Comparison of ENCODE assay signal across 8 cellular contexts in the genomic region with DNA sequence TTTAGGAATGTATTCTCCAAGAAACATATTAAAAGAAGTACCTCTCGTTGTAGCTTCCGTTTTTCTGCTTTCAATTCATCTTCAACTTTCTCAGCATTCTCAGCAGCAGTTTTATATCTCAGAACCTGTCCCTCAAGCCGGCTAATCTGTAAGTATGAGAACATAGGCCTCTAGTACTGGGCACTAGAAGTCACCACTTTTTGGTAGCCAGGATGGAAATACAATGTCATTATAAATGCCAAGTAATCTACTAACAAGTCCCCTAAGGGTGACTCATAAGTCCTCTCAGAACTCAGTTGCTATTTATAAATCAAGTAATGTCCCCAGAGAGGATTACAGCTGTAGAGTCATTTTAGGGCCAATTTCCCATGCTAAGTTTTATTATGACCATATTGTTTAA.
DNase-seq lines count a peak whose midpoint lies in the region; ATAC-seq and TF ChIP-seq lines count a peak whose summit lies in the region.

No MANE protein-coding gene starts in this region.

- H3K9ac ChIP-seq in PC-3 (ENCODE audit: low read length), result no peak overlapping the region

- H3K4me1 ChIP-seq in PC-3 (ENCODE audit: insufficient read depth, low read length) (peaks cover 29% of the 10 kb centered on the region), heart right ventricle (peaks cover 21 to 70% (median 50%) of the 10 kb centered on the region in 9 donors), transverse colon (peaks cover 18 to 32% (median 23%) of the 10 kb centered on the region in 4 donors)

- WGBS in heart right ventricle, 2 donors, result 5 to 9% methylated on average over 3 of the region's 3 CpGs
- 46 to 50% methylated on average over 3 of the region's 3 CpGs for WGBS in transverse colon (ENCODE audit: low coverage in 1 of 2), 2 donors

- POLR2A ChIA-PET in PC-3 (lab: Charles Lee; ENCODE audit: unreplicated experiment), result no interaction called here

- no peak overlapping the region for H2AFZ ChIP-seq in PC-3 (ENCODE audit: low read length)

- H3K9me3 ChIP-seq in PC-3 (ENCODE audit: low read length) (no peaks in the 10 kb centered on the region), heart right ventricle (no peaks in the 10 kb centered on the region), transverse colon (no peaks in the 10 kb centered on the region)

- H3F3A ChIP-seq in PC-3 (ENCODE audit: low read length, unreplicated experiment), result peaks cover 8% of the 10 kb centered on the region

- no peak for TF ChIP-seq CTCF in PC-3 (conservative IDR thresholded peaks at IDR 0.05; ENCODE audit: low read depth, low read length)
- TF ChIP-seq CTCF in heart right ventricle (IDR thresholded peaks at IDR 0.05), result no peak
- TF ChIP-seq CTCF in transverse colon (IDR thresholded peaks at IDR 0.05), result no peak

- no TSS peak for BruUV-seq in PC-3 (replicated peaks; lab: Mats Ljungman, UMichigan)

- no peak overlapping the region for H3K4me3 ChIP-seq in PC-3 (ENCODE audit: low read length)
- peak overlapping the region in 3 of 10 donors; percentile 4 to 16 (median 11) for H3K4me3 ChIP-seq in heart right ventricle
- no peak overlapping the region for H3K4me3 ChIP-seq in transverse colon

- in situ Hi-C loops in transverse colon (cut with MboI; ENCODE audit: low pct_ligation_motif_present in 1 of 4, low pct_unique_long_range_greater_than_20kb in 1 of 4, low sequenced_read_pairs in 3 of 4), result no loop called here

- peak; percentile 30 for DNase-seq in DMS 273 (lab: John Stamatoyannopoulos, UW; ENCODE audit: unreplicated experiment)
- DNase-seq in DMS 273 treated with DMSO at 0.1 percent for 48 hours (lab: John Stamatoyannopoulos, UW), result no peak
- peak; percentile 63 for DNase-seq in PC-3
- DNase-seq in heart right ventricle, result peak in 1 of 2 donors; percentile 42
- DNase-seq in transverse colon, result no peak
- DNase-seq in NCI-H2227 (lab: John Stamatoyannopoulos, UW; ENCODE audit: unreplicated experiment), result no peak
- no peak for DNase-seq in AML-193 (lab: John Stamatoyannopoulos, UW)

- no peaks in the 10 kb centered on the region for H3K27me3 ChIP-seq in PC-3 (ENCODE audit: low read length)
- H3K27me3 ChIP-seq in heart right ventricle, result no peaks in the 10 kb centered on the region
- H3K27me3 ChIP-seq in transverse colon, result no peaks in the 10 kb centered on the region

- H3K36me3 ChIP-seq in PC-3 (ENCODE audit: low read depth, low read length), result peaks cover 57% of the 10 kb centered on the region
- peaks cover 0 to 100% (median 16%) of the 10 kb centered on the region in 9 donors for H3K36me3 ChIP-seq in heart right ventricle
- peaks cover 0 to 48% (median 24%) of the 10 kb centered on the region in 4 donors for H3K36me3 ChIP-seq in transverse colon

- no peaks in the 10 kb centered on the region for H3K79me2 ChIP-seq in PC-3 (ENCODE audit: low read length)

- no peak for TF ChIP-seq POLR2A in transverse colon (IDR thresholded peaks at IDR 0.05)

- no peak overlapping the region for H3K4me2 ChIP-seq in PC-3 (ENCODE audit: low read length)

- ATAC-seq in HG02678 (IDR thresholded peaks at IDR 0.05; ENCODE audit: unreplicated experiment), result peak; percentile 86
- peak; percentile 70 for ATAC-seq in PC-3
- ATAC-seq in heart right ventricle, result peak; percentile 86 to 94 (median 92)

- intact Hi-C loops in PC-3 (cut with micrococcal nuclease), result no loop called here
- intact Hi-C loops in heart right ventricle (cut with DNase I), result loop anchor here in 3 of 10 donors (2.0 to 10.0 kb wide), 3 partner anchors 37 to 160 kb away; a partner anchor contains a TSS
- intact Hi-C loops in transverse colon (cut with DNase I; ENCODE audit: low total_unique reads), result no loop called here

- H4K20me1 ChIP-seq in PC-3 (ENCODE audit: low read length), result no peaks in the 10 kb centered on the region

- CTCF ChIA-PET in PC-3 (lab: Charles Lee), result no interaction called here

- no peak for TF ChIP-seq EP300 in transverse colon (IDR thresholded peaks at IDR 0.05; ENCODE audit: low read depth)

- H3K9me2 ChIP-seq in PC-3 (replicated peaks; ENCODE audit: low read length), result no peaks in the 10 kb centered on the region

- peak overlapping the region; percentile 65 for H3K27ac ChIP-seq in PC-3 (ENCODE audit: low read length)
- peak overlapping the region; percentile 66 to 92 (median 84) for H3K27ac ChIP-seq in heart right ventricle
- H3K27ac ChIP-seq in transverse colon, result peak overlapping the region; percentile 53 to 65 (median 60)

Comparison
In these comparisons a context has a peak if more than half of its experiments do, and no peak if none do; other contexts are left out.
1. DNase-seq: peak in DMS 273 (single experiment) and PC-3 (single experiment); none in DMS 273 treated with DMSO at 0.1 percent for 48 hours (single experiment), transverse colon (single experiment), NCI-H2227 (single experiment) and AML-193 (0 of 2).
2. Peak in every context shown above with its lines, with median percentiles within 50 percentile points of each other: ATAC-seq and H3K27ac ChIP-seq.